In genomic region chr3:188157407-188157806, GRCh38 we compare ENCODE assay signal across 2 cellular contexts.
TF ChIP-seq lines count a peak whose summit lies in the region.

No MANE protein-coding gene starts in this region.

TF ChIP-seq in SK-N-SH, 30 proteins besides CTCF, POLR2A, EP300 and RAD21 (continued from another document):
- TF ChIP-seq RCOR1 (IDR thresholded peaks at IDR 0.05; ENCODE audit: low read length) (no peak), FOXM1 (IDR thresholded peaks at IDR 0.05; ENCODE audit: low read depth) (no peak), ELF1 (IDR thresholded peaks at IDR 0.05) (no peak), GABPA (IDR thresholded peaks at IDR 0.05; ENCODE audit: low read depth) (no peak), RFX5 (IDR thresholded peaks at IDR 0.05; ENCODE audit: low read length) (no peak), NRF1 (IDR thresholded peaks at IDR 0.05; ENCODE audit: low read depth, low read length) (no peak), MAX (IDR thresholded peaks at IDR 0.05; ENCODE audit: low read depth) (no peak), TEAD4 (IDR thresholded peaks at IDR 0.05; ENCODE audit: borderline replicate concordance, insufficient read depth) (no peak), GATA2 (CRISPR knock-in tag; IDR thresholded peaks at IDR 0.05) (no peak), TCF12 (IDR thresholded peaks at IDR 0.05) (no peak), SIN3A (IDR thresholded peaks at IDR 0.05; ENCODE audit: borderline replicate concordance, low read depth, low read length) (no peak), FOXJ3 (CRISPR knock-in tag; IDR thresholded peaks at IDR 0.05) (no peak), CHD2 (IDR thresholded peaks at IDR 0.05; ENCODE audit: low read length, partially characterized antibody) (no peak)
- TF ChIP-seq, protein P1, sequence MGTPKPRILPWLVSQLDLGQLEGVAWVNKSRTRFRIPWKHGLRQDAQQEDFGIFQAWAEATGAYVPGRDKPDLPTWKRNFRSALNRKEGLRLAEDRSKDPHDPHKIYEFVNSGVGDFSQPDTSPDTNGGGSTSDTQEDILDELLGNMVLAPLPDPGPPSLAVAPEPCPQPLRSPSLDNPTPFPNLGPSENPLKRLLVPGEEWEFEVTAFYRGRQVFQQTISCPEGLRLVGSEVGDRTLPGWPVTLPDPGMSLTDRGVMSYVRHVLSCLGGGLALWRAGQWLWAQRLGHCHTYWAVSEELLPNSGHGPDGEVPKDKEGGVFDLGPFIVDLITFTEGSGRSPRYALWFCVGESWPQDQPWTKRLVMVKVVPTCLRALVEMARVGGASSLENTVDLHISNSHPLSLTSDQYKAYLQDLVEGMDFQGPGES (IDR thresholded peaks at IDR 0.05; ENCODE audit: low read depth, low read length), result no peak
- TF ChIP-seq, protein P2, sequence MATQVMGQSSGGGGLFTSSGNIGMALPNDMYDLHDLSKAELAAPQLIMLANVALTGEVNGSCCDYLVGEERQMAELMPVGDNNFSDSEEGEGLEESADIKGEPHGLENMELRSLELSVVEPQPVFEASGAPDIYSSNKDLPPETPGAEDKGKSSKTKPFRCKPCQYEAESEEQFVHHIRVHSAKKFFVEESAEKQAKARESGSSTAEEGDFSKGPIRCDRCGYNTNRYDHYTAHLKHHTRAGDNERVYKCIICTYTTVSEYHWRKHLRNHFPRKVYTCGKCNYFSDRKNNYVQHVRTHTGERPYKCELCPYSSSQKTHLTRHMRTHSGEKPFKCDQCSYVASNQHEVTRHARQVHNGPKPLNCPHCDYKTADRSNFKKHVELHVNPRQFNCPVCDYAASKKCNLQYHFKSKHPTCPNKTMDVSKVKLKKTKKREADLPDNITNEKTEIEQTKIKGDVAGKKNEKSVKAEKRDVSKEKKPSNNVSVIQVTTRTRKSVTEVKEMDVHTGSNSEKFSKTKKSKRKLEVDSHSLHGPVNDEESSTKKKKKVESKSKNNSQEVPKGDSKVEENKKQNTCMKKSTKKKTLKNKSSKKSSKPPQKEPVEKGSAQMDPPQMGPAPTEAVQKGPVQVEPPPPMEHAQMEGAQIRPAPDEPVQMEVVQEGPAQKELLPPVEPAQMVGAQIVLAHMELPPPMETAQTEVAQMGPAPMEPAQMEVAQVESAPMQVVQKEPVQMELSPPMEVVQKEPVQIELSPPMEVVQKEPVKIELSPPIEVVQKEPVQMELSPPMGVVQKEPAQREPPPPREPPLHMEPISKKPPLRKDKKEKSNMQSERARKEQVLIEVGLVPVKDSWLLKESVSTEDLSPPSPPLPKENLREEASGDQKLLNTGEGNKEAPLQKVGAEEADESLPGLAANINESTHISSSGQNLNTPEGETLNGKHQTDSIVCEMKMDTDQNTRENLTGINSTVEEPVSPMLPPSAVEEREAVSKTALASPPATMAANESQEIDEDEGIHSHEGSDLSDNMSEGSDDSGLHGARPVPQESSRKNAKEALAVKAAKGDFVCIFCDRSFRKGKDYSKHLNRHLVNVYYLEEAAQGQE (IDR thresholded peaks at IDR 0.05; ENCODE audit: low read depth, low read length), result no peak

TF ChIP-seq in SK-N-SH treated with all-trans-retinoic acid at 6 μM for 48 hours, 23 proteins besides CTCF, POLR2A, EP300 and RAD21 (continued from another document):
- TF ChIP-seq TSHZ2 (CRISPR knock-in tag; IDR thresholded peaks at IDR 0.05) (no peak), ZNF8 (CRISPR knock-in tag; IDR thresholded peaks at IDR 0.05) (no peak), ZNF70 (CRISPR knock-in tag; IDR thresholded peaks at IDR 0.05) (no peak)
